Comparison of ENCODE assay signal across 18 cellular contexts in the genomic region with DNA sequence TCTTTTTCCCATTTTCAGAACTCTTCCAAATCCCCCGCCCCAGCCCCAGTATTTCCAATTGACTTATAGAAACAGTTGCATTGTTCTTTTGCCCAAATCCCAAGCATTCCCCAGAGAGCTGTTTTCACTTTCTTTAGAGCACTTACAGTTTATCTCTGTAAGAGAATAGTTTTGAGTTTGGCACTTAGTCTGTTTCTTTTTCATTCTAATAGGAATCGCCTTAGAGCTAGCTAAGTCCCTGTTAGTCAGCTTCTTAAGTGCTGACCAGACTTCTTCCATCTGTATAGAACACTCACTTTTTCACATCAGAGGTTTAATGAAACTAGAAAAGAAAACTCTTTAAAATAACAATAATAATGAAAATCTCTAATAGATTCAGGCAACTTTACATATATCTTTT.
DNase-seq lines count a peak whose midpoint lies in the region; ATAC-seq, FAIRE-seq and TF ChIP-seq lines count a peak whose summit lies in the region.
"Had no signal": no experiment of that assay in that cellular context is flagged by ENCODE, and none has a peak within 500 bp of the region (broad histone marks: within the 10 kb centered on the region; RNA-seq: fewer than 3 reads in every experiment).

No MANE protein-coding gene starts in this region.

- no peak overlapping the region for H3K4me3 Mint-ChIP-seq in mesothelial cell of epicardium
- no peak overlapping the region for H3K4me3 Mint-ChIP-seq in activated T-cell treated with anti-CD3 and anti-CD28 coated beads, Interleukin-2, amount 50 U/mL, for 4 hours
- H3K4me3 Mint-ChIP-seq: activated B cell treated with CpG ODN at 0.5 μM for 24 hours; immature natural killer cell; nephron progenitor cell; stimulated activated naive CD8-positive, alpha-beta T cell treated with anti-CD3 and anti-CD28 coated beads, Interleukin-15, Interleukin-2, amounts not matched to agents 100 ng/mL and 50 ng/mL, for 24 hours had no signal

- H3K4me1 Mint-ChIP-seq in mesothelial cell of epicardium: peaks cover 73% of the 10 kb centered on the region
- H3K4me1 Mint-ChIP-seq in activated T-cell treated with anti-CD3 and anti-CD28 coated beads, Interleukin-2, amount 50 U/mL, for 4 hours (ENCODE audit: low read depth): no peaks in the 10 kb centered on the region
- H3K4me1 Mint-ChIP-seq: activated B cell treated with CpG ODN at 0.5 μM for 24 hours, immature natural killer cell had no signal

- FAIRE-seq in A549 (lab: Jason Lieb, UNC): no peak
- FAIRE-seq: endometrium had no signal

- no peak for TF ChIP-seq CTCF in A549 (IDR thresholded peaks at IDR 0.05)
- TF ChIP-seq CTCF in RWPE2 (IDR thresholded peaks at IDR 0.05; ENCODE audit: poor library complexity, severe bottlenecking): no peak
- no peak for TF ChIP-seq CTCF in mesothelial cell of epicardium (IDR thresholded peaks at IDR 0.05; ENCODE audit: unreplicated experiment)

- ATAC-seq in A549 (no peak), RWPE2 (ENCODE audit: low read depth) (no peak), HG02763 (IDR thresholded peaks at IDR 0.05; ENCODE audit: unreplicated experiment) (no peak)
- no peak for ATAC-seq in activated T-cell treated with anti-CD3 and anti-CD28 coated beads, Interleukin-2, amount 50 U/mL, for 4 hours

- TF ChIP-seq EP300 in A549 (IDR thresholded peaks at IDR 0.05): no peak

- no peaks in the 10 kb centered on the region for H3K36me3 ChIP-seq in RWPE2 (ENCODE audit: low read depth)

- H3K9me3 Mint-ChIP-seq in mesothelial cell of epicardium: peaks cover 3% of the 10 kb centered on the region
- H3K9me3 Mint-ChIP-seq in activated T-cell treated with anti-CD3 and anti-CD28 coated beads, Interleukin-2, amount 50 U/mL, for 4 hours: peaks cover 23% of the 10 kb centered on the region
- H3K9me3 Mint-ChIP-seq: activated B cell treated with CpG ODN at 0.5 μM for 24 hours, nephron progenitor cell had no signal

- H3K4me2 ChIP-seq in A549: peak overlapping the region; percentile 55

- POLR2A ChIA-PET in A549 (lab: Yijun Ruan, JAX): interaction anchor here (0.9 to 1.0 kb wide), 2 partner anchors 374 kb away, joined by 3 to 6 read pairs; a partner anchor contains a TSS

- no peak for TF ChIP-seq RAD21 in A549 (conservative IDR thresholded peaks at IDR 0.05 in 1 of 2, IDR thresholded peaks at IDR 0.05 in 1 of 2)

- H3K9me3 ChIP-seq in A549 (0 out of 3 replicates have a peak, but pooled peaks cover 2% of the 10 kb centered on the region), RWPE2 (ENCODE audit: severe bottlenecking) (no peaks in the 10 kb centered on the region)

- peaks cover 67% of the 10 kb centered on the region for H3K4me1 ChIP-seq in A549
- peaks cover 24% of the 10 kb centered on the region for H3K4me1 ChIP-seq in RWPE2 (ENCODE audit: insufficient read depth, poor library complexity, severe bottlenecking)

- no peak for TF ChIP-seq POLR2A in A549 (IDR thresholded peaks at IDR 0.05; ENCODE audit: low read length)

- no peaks in the 10 kb centered on the region for H3K27me3 ChIP-seq in RWPE2 (ENCODE audit: insufficient read depth, poor library complexity, severe bottlenecking)

- H3K27me3 Mint-ChIP-seq in mesothelial cell of epicardium (ENCODE audit: low read depth): no peaks in the 10 kb centered on the region
- no peaks in the 10 kb centered on the region for H3K27me3 Mint-ChIP-seq in activated T-cell treated with anti-CD3 and anti-CD28 coated beads, Interleukin-2, amount 50 U/mL, for 4 hours (ENCODE audit: low read depth)
- H3K27me3 Mint-ChIP-seq: stimulated activated naive CD8-positive, alpha-beta T cell treated with anti-CD3 and anti-CD28 coated beads, Interleukin-15, Interleukin-2, amounts not matched to agents 100 ng/mL and 50 ng/mL, for 24 hours had no signal

- 86% methylated on average over 2 of the region's 2 CpGs for WGBS in A549 (ENCODE audit: missing lambda C conversion rate)

- DNase-seq in A549 (ENCODE audit: low read depth in 1 of 2, low spot score in 1 of 2) (no peak), RWPE2 (ENCODE audit: low spot score) (no peak), fibroblast of peridontal ligament (ENCODE audit: extremely low read depth) (peak; percentile 18), mesothelial cell of epicardium (ENCODE audit: low spot score in 2 of 2, unreplicated experiment in 2 of 2) (no peak), NCI-H1417 (lab: John Stamatoyannopoulos, UW) (no peak), GOT3 (lab: John Stamatoyannopoulos, UW) (no peak)
- no peak for DNase-seq in activated T-cell treated with anti-CD3 and anti-CD28 coated beads, Interleukin-2, amount 50 U/mL, for 4 hours
- DNase-seq: activated B cell treated with CpG ODN at 0.5 μM for 24 hours; activated effector memory CD4-positive, alpha-beta T cell treated with anti-CD3 and anti-CD28 coated beads, Interleukin-2, amount 50 U/mL, for 16 hours; amygdala; H7; immature natural killer cell; NCI-H1417 treated with DMSO at 0.1 percent for 48 hours; nephron progenitor cell; stimulated activated CD4-positive, alpha-beta T cell treated with anti-CD3 and anti-CD28 coated beads, Interleukin-15, amount 100 ng/mL, for 24 hours had no signal

- peak overlapping the region; percentile 97 for H3K27ac Mint-ChIP-seq in mesothelial cell of epicardium
- H3K27ac Mint-ChIP-seq: activated B cell treated with CpG ODN at 0.5 μM for 24 hours; immature natural killer cell; nephron progenitor cell; stimulated activated naive CD8-positive, alpha-beta T cell treated with anti-CD3 and anti-CD28 coated beads, Interleukin-15, Interleukin-2, amounts not matched to agents 100 ng/mL and 50 ng/mL, for 24 hours had no signal

- CTCF ChIA-PET in A549 (lab: Yijun Ruan, JAX): interaction anchor here (1.0 kb wide), 1 partner anchor 374 kb away, joined by 3 read pairs; no protein-coding TSS in a partner anchor

- H3K4me3 ChIP-seq in A549: no peak overlapping the region
- H3K4me3 ChIP-seq in RWPE2 (ENCODE audit: severe bottlenecking): no peak overlapping the region

- H3K36me3 Mint-ChIP-seq in mesothelial cell of epicardium: no peaks in the 10 kb centered on the region
- H3K36me3 Mint-ChIP-seq in activated T-cell treated with anti-CD3 and anti-CD28 coated beads, Interleukin-2, amount 50 U/mL, for 4 hours (ENCODE audit: insufficient read depth): no peaks in the 10 kb centered on the region

- H3K27ac ChIP-seq in A549 (peak overlapping the region; percentile 50 to 64), RWPE2 (ENCODE audit: poor library complexity, severe bottlenecking) (peak overlapping the region; percentile 70)

TF ChIP-seq in A549, 52 proteins besides CTCF, POLR2A, EP300 and RAD21:
- TF ChIP-seq CHD2 (IDR thresholded peaks at IDR 0.05; ENCODE audit: low read length, partially characterized antibody) (no peak), RCOR1 (IDR thresholded peaks at IDR 0.05; ENCODE audit: low read depth, low read length) (no peak), ZC3H11A (IDR thresholded peaks at IDR 0.05) (no peak), HOXA7 (CRISPR knock-in tag; IDR thresholded peaks at IDR 0.05) (no peak)
- TF ChIP-seq, protein P1, sequence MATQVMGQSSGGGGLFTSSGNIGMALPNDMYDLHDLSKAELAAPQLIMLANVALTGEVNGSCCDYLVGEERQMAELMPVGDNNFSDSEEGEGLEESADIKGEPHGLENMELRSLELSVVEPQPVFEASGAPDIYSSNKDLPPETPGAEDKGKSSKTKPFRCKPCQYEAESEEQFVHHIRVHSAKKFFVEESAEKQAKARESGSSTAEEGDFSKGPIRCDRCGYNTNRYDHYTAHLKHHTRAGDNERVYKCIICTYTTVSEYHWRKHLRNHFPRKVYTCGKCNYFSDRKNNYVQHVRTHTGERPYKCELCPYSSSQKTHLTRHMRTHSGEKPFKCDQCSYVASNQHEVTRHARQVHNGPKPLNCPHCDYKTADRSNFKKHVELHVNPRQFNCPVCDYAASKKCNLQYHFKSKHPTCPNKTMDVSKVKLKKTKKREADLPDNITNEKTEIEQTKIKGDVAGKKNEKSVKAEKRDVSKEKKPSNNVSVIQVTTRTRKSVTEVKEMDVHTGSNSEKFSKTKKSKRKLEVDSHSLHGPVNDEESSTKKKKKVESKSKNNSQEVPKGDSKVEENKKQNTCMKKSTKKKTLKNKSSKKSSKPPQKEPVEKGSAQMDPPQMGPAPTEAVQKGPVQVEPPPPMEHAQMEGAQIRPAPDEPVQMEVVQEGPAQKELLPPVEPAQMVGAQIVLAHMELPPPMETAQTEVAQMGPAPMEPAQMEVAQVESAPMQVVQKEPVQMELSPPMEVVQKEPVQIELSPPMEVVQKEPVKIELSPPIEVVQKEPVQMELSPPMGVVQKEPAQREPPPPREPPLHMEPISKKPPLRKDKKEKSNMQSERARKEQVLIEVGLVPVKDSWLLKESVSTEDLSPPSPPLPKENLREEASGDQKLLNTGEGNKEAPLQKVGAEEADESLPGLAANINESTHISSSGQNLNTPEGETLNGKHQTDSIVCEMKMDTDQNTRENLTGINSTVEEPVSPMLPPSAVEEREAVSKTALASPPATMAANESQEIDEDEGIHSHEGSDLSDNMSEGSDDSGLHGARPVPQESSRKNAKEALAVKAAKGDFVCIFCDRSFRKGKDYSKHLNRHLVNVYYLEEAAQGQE (IDR thresholded peaks at IDR 0.05): no peak
- TF ChIP-seq, protein P2, sequence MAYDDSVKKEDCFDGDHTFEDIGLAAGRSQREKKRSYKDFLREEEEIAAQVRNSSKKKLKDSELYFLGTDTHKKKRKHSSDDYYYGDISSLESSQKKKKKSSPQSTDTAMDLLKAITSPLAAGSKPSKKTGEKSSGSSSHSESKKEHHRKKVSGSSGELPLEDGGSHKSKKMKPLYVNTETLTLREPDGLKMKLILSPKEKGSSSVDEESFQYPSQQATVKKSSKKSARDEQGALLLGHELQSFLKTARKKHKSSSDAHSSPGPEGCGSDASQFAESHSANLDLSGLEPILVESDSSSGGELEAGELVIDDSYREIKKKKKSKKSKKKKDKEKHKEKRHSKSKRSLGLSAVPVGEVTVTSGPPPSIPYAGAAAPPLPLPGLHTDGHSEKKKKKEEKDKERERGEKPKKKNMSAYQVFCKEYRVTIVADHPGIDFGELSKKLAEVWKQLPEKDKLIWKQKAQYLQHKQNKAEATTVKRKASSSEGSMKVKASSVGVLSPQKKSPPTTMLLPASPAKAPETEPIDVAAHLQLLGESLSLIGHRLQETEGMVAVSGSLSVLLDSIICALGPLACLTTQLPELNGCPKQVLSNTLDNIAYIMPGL (CRISPR knock-in tag; IDR thresholded peaks at IDR 0.05; ENCODE audit: borderline replicate concordance): no peak
